Comparison of ENCODE assay signal across 8 cellular contexts in the genomic region with DNA sequence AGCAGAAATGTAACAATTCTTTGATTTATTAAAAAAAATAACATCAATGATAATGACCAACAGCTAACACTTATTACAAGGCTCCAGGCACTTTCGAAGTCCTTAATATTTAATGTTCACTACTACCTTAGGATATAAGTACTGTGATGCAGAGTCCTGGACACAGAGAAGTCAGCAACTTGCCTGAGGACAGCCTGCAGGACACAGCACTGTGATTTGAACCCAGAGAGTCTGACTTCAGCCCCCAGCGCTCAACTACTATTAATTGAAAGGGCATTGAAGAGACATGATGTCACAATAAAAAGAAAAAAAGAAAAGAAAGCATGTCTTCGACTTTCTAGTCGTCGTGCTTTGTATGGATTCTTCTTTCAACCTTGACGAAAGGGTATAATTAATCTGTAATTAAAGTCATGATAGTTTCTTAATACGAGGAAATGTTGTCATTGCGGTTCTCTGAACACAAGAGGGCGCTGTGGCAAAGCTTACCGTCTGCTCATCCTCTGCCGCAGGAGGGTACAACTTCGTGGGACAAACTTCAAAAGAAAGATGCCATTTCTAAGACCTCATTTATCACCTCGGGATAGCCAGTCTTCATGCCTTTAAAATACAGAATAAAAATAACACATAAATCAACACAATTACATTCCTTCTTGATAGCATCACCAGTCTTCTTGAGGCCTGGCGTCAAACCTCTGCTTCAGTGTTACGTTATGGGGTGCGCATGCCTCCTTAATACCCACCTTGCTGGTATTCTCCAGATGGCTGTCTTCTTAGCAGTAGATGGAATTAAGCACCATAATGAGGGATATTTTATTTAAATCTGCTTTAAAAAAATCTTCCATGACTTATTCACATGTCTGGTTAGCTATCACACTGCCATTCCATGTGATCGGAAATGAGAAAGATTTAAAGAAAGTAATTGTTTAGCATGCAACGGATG.
DNase-seq lines count a peak whose midpoint lies in the region; ATAC-seq and TF ChIP-seq lines count a peak whose summit lies in the region.

No MANE protein-coding gene starts in this region.

- no peak overlapping the region for H2AFZ ChIP-seq in Loucy (ENCODE audit: low read length)

- no peaks in the 10 kb centered on the region for H4K20me1 ChIP-seq in Loucy (ENCODE audit: insufficient read depth, low read length, poor library complexity, severe bottlenecking)

- H3K79me2 ChIP-seq in Loucy (ENCODE audit: insufficient read depth, low read length) = no peaks in the 10 kb centered on the region

- H3K27ac ChIP-seq in adrenal gland (no peak overlapping the region), sigmoid colon (peak overlapping the region in 1 of 4 donors; percentile 19)

- no peak overlapping the region for H3K4me2 ChIP-seq in Loucy (ENCODE audit: low read depth, low read length, poor library complexity, severe bottlenecking)

- intact Hi-C loops in adrenal gland (cut with DNase I) = loop anchor here in 1 of 2 donors (10.0 kb wide), 1 partner anchor 768 kb away; the partner anchor contains the start of gene SIPA1L2
- intact Hi-C loops in left ventricle myocardium superior (cut with micrococcal nuclease) = loop anchor here (10.0 kb wide), 1 partner anchor 738 kb away; no protein-coding TSS in a partner anchor
- intact Hi-C loops in sigmoid colon (cut with DNase I) = loop anchor here (2.0 kb wide), 2 partner anchors 764 to 1374 kb away; partner anchors contain the start of gene SIPA1L2

- TF ChIP-seq POLR2A in adrenal gland (IDR thresholded peaks at IDR 0.05) = no peak
- TF ChIP-seq POLR2A in sigmoid colon (IDR thresholded peaks at IDR 0.05) = no peak

- peak; percentile 95 for TF ChIP-seq CTCF in Loucy (conservative IDR thresholded peaks at IDR 0.05; ENCODE audit: low read length)
- TF ChIP-seq CTCF in adrenal gland (IDR thresholded peaks at IDR 0.05) = peak; percentile 71 to 92 (median 85)
- TF ChIP-seq CTCF in sigmoid colon (IDR thresholded peaks at IDR 0.05) = peak; percentile 43 to 86 (median 75)

- peak; percentile 80 for ATAC-seq in SK-N-SH treated with all-trans-retinoic acid at 6 μM for 48 hours
- peak; percentile 45 for ATAC-seq in left ventricle myocardium superior
- no peak for ATAC-seq in GM19463 (IDR thresholded peaks at IDR 0.05; ENCODE audit: unreplicated experiment)
- ATAC-seq in HG02973 (IDR thresholded peaks at IDR 0.05; ENCODE audit: unreplicated experiment) = no peak

- TF ChIP-seq EP300 in sigmoid colon (IDR thresholded peaks at IDR 0.05) = no peak

- H3K36me3 ChIP-seq in Loucy (ENCODE audit: insufficient read depth, low read length) = no peaks in the 10 kb centered on the region
- H3K36me3 ChIP-seq in adrenal gland (replicated peaks in 1 of 2) = no peaks in the 10 kb centered on the region
- no peaks in the 10 kb centered on the region for H3K36me3 ChIP-seq in sigmoid colon

- H3K9me2 ChIP-seq in Loucy (replicated peaks; ENCODE audit: low read depth, low read length) = no peaks in the 10 kb centered on the region

- 34 to 36% (median 35%) methylated on average over 18 of the region's 18 CpGs for WGBS in adrenal gland, 4 donors
- 36 to 38% methylated on average over 18 of the region's 18 CpGs for WGBS in sigmoid colon, 2 donors

- H3K27me3 ChIP-seq in Loucy (ENCODE audit: insufficient read depth, low read length, poor library complexity, severe bottlenecking) (no peaks in the 10 kb centered on the region), adrenal gland (no peaks in the 10 kb centered on the region), sigmoid colon (no peaks in the 10 kb centered on the region)

- DNase-seq in ELF-1 (ENCODE audit: low read depth, low spot score) = peak; percentile 52
- DNase-seq in adrenal gland = peak; percentile 28 to 79 (median 54)
- DNase-seq in left ventricle myocardium superior = peak; percentile 61
- DNase-seq in sigmoid colon = no peak

- no peaks in the 10 kb centered on the region for H3F3A ChIP-seq in Loucy (ENCODE audit: low read depth)

- H3K9ac ChIP-seq in Loucy (ENCODE audit: low read depth, low read length, poor library complexity, severe bottlenecking) = no peak overlapping the region

- H3K9me3 ChIP-seq in Loucy (ENCODE audit: insufficient read depth, low read depth, low read length) = no peaks in the 10 kb centered on the region
- no peaks in the 10 kb centered on the region for H3K9me3 ChIP-seq in adrenal gland (replicated peaks in 1 of 3)
- H3K9me3 ChIP-seq in sigmoid colon = no peaks in the 10 kb centered on the region

- H3K4me3 ChIP-seq in Loucy (ENCODE audit: low read length, poor library complexity, severe bottlenecking) (no peak overlapping the region), adrenal gland (no peak overlapping the region), sigmoid colon (no peak overlapping the region)

- H3K4me1 ChIP-seq in Loucy (ENCODE audit: insufficient read depth, low read length, poor library complexity, severe bottlenecking) (peaks cover 11% of the 10 kb centered on the region), adrenal gland (replicated peaks in 1 of 2) (peaks cover 8 to 14% of the 10 kb centered on the region in 2 donors), sigmoid colon (peaks cover 0 to 34% (median 10%) of the 10 kb centered on the region in 4 donors)

TF ChIP-seq in SK-N-SH treated with all-trans-retinoic acid at 6 μM for 48 hours, 23 proteins besides CTCF, POLR2A, EP300 and RAD21:
- TF ChIP-seq ISL1 (CRISPR knock-in tag; IDR thresholded peaks at IDR 0.05) (peak; percentile 52), ZNF70 (CRISPR knock-in tag; IDR thresholded peaks at IDR 0.05) (no peak), ESRRG (CRISPR knock-in tag; IDR thresholded peaks at IDR 0.05) (no peak), TCF4 (CRISPR knock-in tag; IDR thresholded peaks at IDR 0.05; ENCODE audit: borderline replicate concordance) (no peak)

Comparison
In these comparisons a context has a peak if more than half of its experiments do, and no peak if none do; other contexts are left out.
1. ATAC-seq: peak in SK-N-SH treated with all-trans-retinoic acid at 6 μM for 48 hours (single experiment) and left ventricle myocardium superior (single experiment); none in GM19463 (single experiment) and HG02973 (single experiment).
2. Peak in every context shown above with its lines, with median percentiles within 50 percentile points of each other: CTCF ChIP-seq.